In the genomic region with DNA sequence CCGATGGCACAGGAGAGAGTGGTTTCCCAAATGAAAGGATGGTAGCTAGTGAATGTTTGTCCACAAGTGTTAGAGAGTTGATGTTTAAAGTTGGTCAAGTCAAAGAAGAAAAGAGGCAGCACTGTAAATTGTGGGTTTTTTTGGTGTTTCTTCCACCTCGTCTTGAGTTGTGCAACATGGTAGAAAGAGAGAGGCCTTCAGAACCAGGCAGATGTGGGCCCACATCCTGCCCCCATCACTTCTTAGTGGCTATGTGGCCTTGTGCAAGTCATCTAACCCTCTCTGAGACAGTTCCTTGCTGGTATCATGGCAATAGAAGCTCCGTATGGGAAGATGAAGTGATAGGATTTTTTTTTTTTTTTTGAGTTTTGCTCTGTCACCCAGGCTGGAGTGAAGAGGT, we compare ENCODE assay signal across 22 cellular contexts.
DNase-seq lines count a peak whose midpoint lies in the region; ATAC-seq and TF ChIP-seq lines count a peak whose summit lies in the region.
"Had no signal": no experiment of that assay in that cellular context is flagged by ENCODE, and none has a peak within 500 bp of the region (broad histone marks: within the 10 kb centered on the region; RNA-seq: fewer than 3 reads in every experiment).

No MANE protein-coding gene starts in this region.

- peak; percentile 33 for DNase-seq in NK-92 treated with Interleukin-12 subunit alpha and Interleukin-12 subunit beta, amount 100 ng/mL, for 24 hours (lab: John Stamatoyannopoulos, UW)
- no peak for DNase-seq in NK-92 (lab: John Stamatoyannopoulos, UW; ENCODE audit: unreplicated experiment)
- peak; percentile 8 for DNase-seq in SKM-1 (lab: John Stamatoyannopoulos, UW; ENCODE audit: unreplicated experiment)
- DNase-seq in chondrocyte (ENCODE audit: low spot score) = no peak
- DNase-seq in activated CD4-positive, CD25-positive, alpha-beta regulatory T cell (lab: John Stamatoyannopoulos, UW) = no peak
- no peak for DNase-seq in glomerular visceral epithelial cell (ENCODE audit: extremely low spot score)
- DNase-seq: amygdala; esophagus squamous epithelium; kidney; midbrain; NCI-H1417 treated with DMSO at 0.1 percent for 48 hours; NCI-H446 treated with DMSO at 0.1 percent for 48 hours; occipital lobe; SK-N-SH; stimulated activated CD4-positive, alpha-beta T cell treated with anti-CD3 and anti-CD28 coated beads, Interleukin-2, amount 100 ng/mL, for 24 hours; thyroid gland had no signal

- H3K4me3 ChIP-seq in BLaER1 treated with 17β-estradiol and CSF1 and Interleukin-3, amounts not matched to agents 10 nM and 100 nM = peak overlapping the region in 2 of 10 experiments; percentile 6 to 16; a peak in 2 of 20 replicates
- H3K4me3 ChIP-seq: esophagus squamous epithelium, thyroid gland had no signal

- H3K4me2 ChIP-seq in BLaER1 treated with 17β-estradiol and CSF1 and Interleukin-3, amounts not matched to agents 10 nM and 100 nM = peak overlapping the region; percentile 46 to 88 (median 77)
- H3K4me2 ChIP-seq: SK-N-SH had no signal

- H3K36me3 Mint-ChIP-seq in chondrocyte (ENCODE audit: low read depth) = peaks cover 2% of the 10 kb centered on the region

- peak overlapping the region in 9 of 11 experiments; percentile 57 to 93 (median 86); a peak in 18 of 22 replicates for H3K27ac ChIP-seq in BLaER1 treated with 17β-estradiol and CSF1 and Interleukin-3, amounts not matched to agents 10 nM and 100 nM
- H3K27ac ChIP-seq: 22Rv1, C4-2B, esophagus squamous epithelium, thyroid gland, VCaP had no signal

- no peak for ATAC-seq in GM18505 (IDR thresholded peaks at IDR 0.05; ENCODE audit: unreplicated experiment)

- H3K4me3 Mint-ChIP-seq in chondrocyte (ENCODE audit: unreplicated experiment) = no peak overlapping the region
- H3K4me3 Mint-ChIP-seq: dendritic cell treated with granulocyte-macrophage colony-stimulating factor and Interleukin-4, amounts not matched to agents 40 ng/mL and 50 ng/mL, for 4 days had no signal

- peaks cover 15% of the 10 kb centered on the region for H3K4me1 Mint-ChIP-seq in chondrocyte (ENCODE audit: low read depth)

- H3K9me3 Mint-ChIP-seq in chondrocyte (ENCODE audit: low read depth) = peaks cover 3% of the 10 kb centered on the region

- no peaks in the 10 kb centered on the region for H3K27me3 ChIP-seq in BLaER1 treated with 17β-estradiol and CSF1 and Interleukin-3, amounts not matched to agents 10 nM and 100 nM
- H3K27me3 ChIP-seq: esophagus squamous epithelium, thyroid gland had no signal

- H3K9me3 ChIP-seq in BLaER1 treated with 17β-estradiol and CSF1 and Interleukin-3, amounts not matched to agents 10 nM and 100 nM (replicated peaks in 1 of 11) = peaks cover 0 to 14% (median 0%) of the 10 kb centered on the region in 11 experiments; a peak in 7 of 22 replicates
- H3K9me3 ChIP-seq: esophagus squamous epithelium, SK-N-SH, thyroid gland had no signal

- no peaks in the 10 kb centered on the region for H3K36me3 ChIP-seq in BLaER1 treated with 17β-estradiol and CSF1 and Interleukin-3, amounts not matched to agents 10 nM and 100 nM
- H3K36me3 ChIP-seq: esophagus squamous epithelium, thyroid gland had no signal

- no peak for TF ChIP-seq CTCF in chondrocyte (IDR thresholded peaks at IDR 0.05)

- H3K9ac ChIP-seq in BLaER1 treated with 17β-estradiol and CSF1 and Interleukin-3, amounts not matched to agents 10 nM and 100 nM = peak overlapping the region in 8 of 11 experiments; percentile 49 to 72 (median 68); a peak in 12 of 22 replicates
- H3K9ac ChIP-seq: SK-N-SH had no signal

- no peaks in the 10 kb centered on the region for H4K20me1 ChIP-seq in BLaER1 treated with 17β-estradiol and CSF1 and Interleukin-3, amounts not matched to agents 10 nM and 100 nM

- H3K27me3 Mint-ChIP-seq in chondrocyte (ENCODE audit: low read depth) = peaks cover 2% of the 10 kb centered on the region
- H3K27me3 Mint-ChIP-seq: dendritic cell treated with granulocyte-macrophage colony-stimulating factor and Interleukin-4, amounts not matched to agents 40 ng/mL and 50 ng/mL, for 4 days had no signal

- no peak for TF ChIP-seq POLR2A in GM18505 (IDR thresholded peaks at IDR 0.05; ENCODE audit: borderline replicate concordance, extremely low read depth, insufficient read depth, insufficient read length)

- H3K4me1 ChIP-seq in BLaER1 treated with 17β-estradiol and CSF1 and Interleukin-3, amounts not matched to agents 10 nM and 100 nM = peaks cover 39 to 87% (median 64%) of the 10 kb centered on the region in 10 experiments

- H3K27ac Mint-ChIP-seq in chondrocyte (ENCODE audit: unreplicated experiment) = peak overlapping the region; percentile 3
- H3K27ac Mint-ChIP-seq: dendritic cell treated with granulocyte-macrophage colony-stimulating factor and Interleukin-4, amounts not matched to agents 40 ng/mL and 50 ng/mL, for 4 days had no signal

Comparison
In these comparisons a context has a peak if more than half of its experiments do, and no peak if none do; other contexts are left out.
1. DNase-seq: peak in NK-92 treated with Interleukin-12 subunit alpha and Interleukin-12 subunit beta, amount 100 ng/mL, for 24 hours (single experiment) and SKM-1 (single experiment); none in NK-92 (single experiment), chondrocyte (single experiment), activated CD4-positive, CD25-positive, alpha-beta regulatory T cell (0 of 4) and glomerular visceral epithelial cell (single experiment).